In the genomic region with DNA sequence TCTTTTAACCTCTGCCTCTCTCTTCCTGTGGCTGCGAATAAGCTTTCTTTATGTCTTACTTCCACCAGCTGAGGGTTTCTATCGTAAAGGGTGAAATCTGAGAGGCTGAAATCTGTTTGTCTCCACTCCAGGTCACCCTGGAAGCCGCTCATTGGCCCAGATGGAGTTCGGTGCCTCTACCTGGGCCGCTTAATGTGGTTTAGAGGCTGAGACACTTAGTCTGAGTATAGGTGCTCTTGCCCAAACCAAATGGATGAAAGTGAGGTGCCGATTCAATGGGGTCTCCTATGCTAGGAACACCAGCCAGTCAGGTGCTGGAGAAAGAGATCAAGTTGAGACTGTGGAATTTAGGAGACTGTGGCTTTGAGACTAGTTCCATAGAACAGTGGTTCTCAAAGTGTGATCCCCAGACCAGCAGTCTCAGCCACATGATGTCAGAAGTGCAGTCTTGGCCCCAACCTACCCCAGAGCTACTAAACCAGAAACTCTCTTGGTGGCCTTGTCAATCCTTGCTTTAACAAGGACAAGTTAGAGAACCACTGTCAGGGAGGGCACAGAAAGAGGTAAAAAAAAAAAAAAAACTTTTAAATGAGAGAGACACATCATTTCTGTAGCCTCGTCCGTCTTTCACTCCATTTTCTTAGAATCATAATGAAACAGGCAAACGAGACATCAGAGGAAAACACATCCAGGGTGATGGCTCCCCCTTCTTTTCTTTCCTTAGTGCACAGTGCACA, we compare ENCODE assay signal across 1 cellular context.
A peak's percentile ranks its signal among the peaks of the same experiment; 100 is the strongest.
TF ChIP-seq lines count a peak whose summit lies in the region.

No MANE protein-coding gene starts in this region.

TF ChIP-seq in GM12878, 131 proteins besides CTCF, POLR2A, EP300 and RAD21 (continues in another document):
- TF ChIP-seq NFXL1 (IDR thresholded peaks at IDR 0.05; ENCODE audit: borderline replicate concordance), result no peak
- peak; percentile 42; the same call in 1 of the 2 replicates for TF ChIP-seq FOXM1 (IDR thresholded peaks at IDR 0.05; ENCODE audit: low read depth, low read length)
- TF ChIP-seq, protein P1, sequence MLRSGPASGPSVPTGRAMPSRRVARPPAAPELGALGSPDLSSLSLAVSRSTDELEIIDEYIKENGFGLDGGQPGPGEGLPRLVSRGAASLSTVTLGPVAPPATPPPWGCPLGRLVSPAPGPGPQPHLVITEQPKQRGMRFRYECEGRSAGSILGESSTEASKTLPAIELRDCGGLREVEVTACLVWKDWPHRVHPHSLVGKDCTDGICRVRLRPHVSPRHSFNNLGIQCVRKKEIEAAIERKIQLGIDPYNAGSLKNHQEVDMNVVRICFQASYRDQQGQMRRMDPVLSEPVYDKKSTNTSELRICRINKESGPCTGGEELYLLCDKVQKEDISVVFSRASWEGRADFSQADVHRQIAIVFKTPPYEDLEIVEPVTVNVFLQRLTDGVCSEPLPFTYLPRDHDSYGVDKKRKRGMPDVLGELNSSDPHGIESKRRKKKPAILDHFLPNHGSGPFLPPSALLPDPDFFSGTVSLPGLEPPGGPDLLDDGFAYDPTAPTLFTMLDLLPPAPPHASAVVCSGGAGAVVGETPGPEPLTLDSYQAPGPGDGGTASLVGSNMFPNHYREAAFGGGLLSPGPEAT (IDR thresholded peaks at IDR 0.05; ENCODE audit: low read depth), result 0 out of 2 replicates have a peak, but pooled peaks have one; percentile 17
- no peak for TF ChIP-seq BRCA1 (IDR thresholded peaks at IDR 0.05; ENCODE audit: low read depth, low read length)
- TF ChIP-seq NFYA (IDR thresholded peaks at IDR 0.05; ENCODE audit: borderline replicate concordance, low read depth, low read length), result no peak
- TF ChIP-seq SMC3 (IDR thresholded peaks at IDR 0.05; ENCODE audit: borderline replicate concordance, low read length), result 0 out of 2 replicates have a peak, but pooled peaks have one; percentile 10
- TF ChIP-seq, protein P2, sequence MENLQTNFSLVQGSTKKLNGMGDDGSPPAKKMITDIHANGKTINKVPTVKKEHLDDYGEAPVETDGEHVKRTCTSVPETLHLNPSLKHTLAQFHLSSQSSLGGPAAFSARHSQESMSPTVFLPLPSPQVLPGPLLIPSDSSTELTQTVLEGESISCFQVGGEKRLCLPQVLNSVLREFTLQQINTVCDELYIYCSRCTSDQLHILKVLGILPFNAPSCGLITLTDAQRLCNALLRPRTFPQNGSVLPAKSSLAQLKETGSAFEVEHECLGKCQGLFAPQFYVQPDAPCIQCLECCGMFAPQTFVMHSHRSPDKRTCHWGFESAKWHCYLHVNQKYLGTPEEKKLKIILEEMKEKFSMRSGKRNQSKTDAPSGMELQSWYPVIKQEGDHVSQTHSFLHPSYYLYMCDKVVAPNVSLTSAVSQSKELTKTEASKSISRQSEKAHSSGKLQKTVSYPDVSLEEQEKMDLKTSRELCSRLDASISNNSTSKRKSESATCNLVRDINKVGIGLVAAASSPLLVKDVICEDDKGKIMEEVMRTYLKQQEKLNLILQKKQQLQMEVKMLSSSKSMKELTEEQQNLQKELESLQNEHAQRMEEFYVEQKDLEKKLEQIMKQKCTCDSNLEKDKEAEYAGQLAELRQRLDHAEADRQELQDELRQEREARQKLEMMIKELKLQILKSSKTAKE (IDR thresholded peaks at IDR 0.05; ENCODE audit: low read depth, poor library complexity, severe bottlenecking), result peak; percentile 22
- TF ChIP-seq, protein P3, sequence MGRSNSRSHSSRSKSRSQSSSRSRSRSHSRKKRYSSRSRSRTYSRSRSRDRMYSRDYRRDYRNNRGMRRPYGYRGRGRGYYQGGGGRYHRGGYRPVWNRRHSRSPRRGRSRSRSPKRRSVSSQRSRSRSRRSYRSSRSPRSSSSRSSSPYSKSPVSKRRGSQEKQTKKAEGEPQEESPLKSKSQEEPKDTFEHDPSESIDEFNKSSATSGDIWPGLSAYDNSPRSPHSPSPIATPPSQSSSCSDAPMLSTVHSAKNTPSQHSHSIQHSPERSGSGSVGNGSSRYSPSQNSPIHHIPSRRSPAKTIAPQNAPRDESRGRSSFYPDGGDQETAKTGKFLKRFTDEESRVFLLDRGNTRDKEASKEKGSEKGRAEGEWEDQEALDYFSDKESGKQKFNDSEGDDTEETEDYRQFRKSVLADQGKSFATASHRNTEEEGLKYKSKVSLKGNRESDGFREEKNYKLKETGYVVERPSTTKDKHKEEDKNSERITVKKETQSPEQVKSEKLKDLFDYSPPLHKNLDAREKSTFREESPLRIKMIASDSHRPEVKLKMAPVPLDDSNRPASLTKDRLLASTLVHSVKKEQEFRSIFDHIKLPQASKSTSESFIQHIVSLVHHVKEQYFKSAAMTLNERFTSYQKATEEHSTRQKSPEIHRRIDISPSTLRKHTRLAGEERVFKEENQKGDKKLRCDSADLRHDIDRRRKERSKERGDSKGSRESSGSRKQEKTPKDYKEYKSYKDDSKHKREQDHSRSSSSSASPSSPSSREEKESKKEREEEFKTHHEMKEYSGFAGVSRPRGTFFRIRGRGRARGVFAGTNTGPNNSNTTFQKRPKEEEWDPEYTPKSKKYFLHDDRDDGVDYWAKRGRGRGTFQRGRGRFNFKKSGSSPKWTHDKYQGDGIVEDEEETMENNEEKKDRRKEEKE (IDR thresholded peaks at IDR 0.05), result no peak
- TF ChIP-seq RFX5 (IDR thresholded peaks at IDR 0.05; ENCODE audit: low read depth, low read length), result no peak
- TF ChIP-seq IRF4 (IDR thresholded peaks at IDR 0.05; ENCODE audit: low read depth, low read length), result 0 out of 2 replicates have a peak, but pooled peaks have one; percentile 68
- no peak for TF ChIP-seq NR2F1 (conservative IDR thresholded peaks at IDR 0.05)
- peak; percentile 75 for TF ChIP-seq ZNF384 (IDR thresholded peaks at IDR 0.05; ENCODE audit: borderline replicate concordance, low read depth, low read length)
- TF ChIP-seq ATF7 (IDR thresholded peaks at IDR 0.05; ENCODE audit: low read depth), result peak; percentile 34; the same call in 1 of the 2 replicates
- no peak for TF ChIP-seq MEF2B (IDR thresholded peaks at IDR 0.05; ENCODE audit: partially characterized antibody, poor library complexity, severe bottlenecking)
- TF ChIP-seq NBN (IDR thresholded peaks at IDR 0.05), result no peak
- no peak for TF ChIP-seq NRF1 (conservative IDR thresholded peaks at IDR 0.05; ENCODE audit: low read depth, low read length)
- TF ChIP-seq CHD2 (IDR thresholded peaks at IDR 0.05; ENCODE audit: borderline replicate concordance, low read depth, low read length), result no peak
- TF ChIP-seq, protein P4, sequence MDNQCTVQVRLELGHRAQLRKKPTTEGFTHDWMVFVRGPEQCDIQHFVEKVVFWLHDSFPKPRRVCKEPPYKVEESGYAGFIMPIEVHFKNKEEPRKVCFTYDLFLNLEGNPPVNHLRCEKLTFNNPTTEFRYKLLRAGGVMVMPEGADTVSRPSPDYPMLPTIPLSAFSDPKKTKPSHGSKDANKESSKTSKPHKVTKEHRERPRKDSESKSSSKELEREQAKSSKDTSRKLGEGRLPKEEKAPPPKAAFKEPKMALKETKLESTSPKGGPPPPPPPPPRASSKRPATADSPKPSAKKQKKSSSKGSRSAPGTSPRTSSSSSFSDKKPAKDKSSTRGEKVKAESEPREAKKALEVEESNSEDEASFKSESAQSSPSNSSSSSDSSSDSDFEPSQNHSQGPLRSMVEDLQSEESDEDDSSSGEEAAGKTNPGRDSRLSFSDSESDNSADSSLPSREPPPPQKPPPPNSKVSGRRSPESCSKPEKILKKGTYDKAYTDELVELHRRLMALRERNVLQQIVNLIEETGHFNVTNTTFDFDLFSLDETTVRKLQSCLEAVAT (IDR thresholded peaks at IDR 0.05), result no peak
- TF ChIP-seq TAF1 (IDR thresholded peaks at IDR 0.05; ENCODE audit: borderline replicate concordance, low read depth, low read length), result no peak
- TF ChIP-seq NFIC (IDR thresholded peaks at IDR 0.05; ENCODE audit: low read depth, low read length), result peak; percentile 87
- TF ChIP-seq SREBF2 (IDR thresholded peaks at IDR 0.05; ENCODE audit: low read length), result no peak
- no peak for TF ChIP-seq POLR2AphosphoS2 (IDR thresholded peaks at IDR 0.05; ENCODE audit: low read depth, low read length)
- peak in 1 of 2 experiments; percentile 19; a peak in 1 of 4 replicates for TF ChIP-seq BHLHE40 (IDR thresholded peaks at IDR 0.05; ENCODE audit: borderline replicate concordance in 1 of 2, low read depth in 2 of 2, low read length in 1 of 2)
- TF ChIP-seq ETV6 (conservative IDR thresholded peaks at IDR 0.05 in 1 of 2, IDR thresholded peaks at IDR 0.05 in 1 of 2; ENCODE audit: borderline replicate concordance in 1 of 2, low read depth in 1 of 2), result peak in 1 of 2 experiments; percentile 94; a peak in 2 of 4 replicates
- no peak for TF ChIP-seq POLR2AphosphoS5 (IDR thresholded peaks at IDR 0.05; ENCODE audit: low read length)
- TF ChIP-seq, protein P5, sequence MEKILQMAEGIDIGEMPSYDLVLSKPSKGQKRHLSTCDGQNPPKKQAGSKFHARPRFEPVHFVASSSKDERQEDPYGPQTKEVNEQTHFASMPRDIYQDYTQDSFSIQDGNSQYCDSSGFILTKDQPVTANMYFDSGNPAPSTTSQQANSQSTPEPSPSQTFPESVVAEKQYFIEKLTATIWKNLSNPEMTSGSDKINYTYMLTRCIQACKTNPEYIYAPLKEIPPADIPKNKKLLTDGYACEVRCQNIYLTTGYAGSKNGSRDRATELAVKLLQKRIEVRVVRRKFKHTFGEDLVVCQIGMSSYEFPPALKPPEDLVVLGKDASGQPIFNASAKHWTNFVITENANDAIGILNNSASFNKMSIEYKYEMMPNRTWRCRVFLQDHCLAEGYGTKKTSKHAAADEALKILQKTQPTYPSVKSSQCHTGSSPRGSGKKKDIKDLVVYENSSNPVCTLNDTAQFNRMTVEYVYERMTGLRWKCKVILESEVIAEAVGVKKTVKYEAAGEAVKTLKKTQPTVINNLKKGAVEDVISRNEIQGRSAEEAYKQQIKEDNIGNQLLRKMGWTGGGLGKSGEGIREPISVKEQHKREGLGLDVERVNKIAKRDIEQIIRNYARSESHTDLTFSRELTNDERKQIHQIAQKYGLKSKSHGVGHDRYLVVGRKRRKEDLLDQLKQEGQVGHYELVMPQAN (conservative IDR thresholded peaks at IDR 0.05), result no peak
- TF ChIP-seq BACH1 (IDR thresholded peaks at IDR 0.05; ENCODE audit: borderline replicate concordance), result no peak
- TF ChIP-seq KLF5 (IDR thresholded peaks at IDR 0.05; ENCODE audit: partially characterized antibody), result no peak
- no peak for TF ChIP-seq SUPT20H (IDR thresholded peaks at IDR 0.05; ENCODE audit: borderline replicate concordance, control insufficient read depth, low read depth, low read length)
- TF ChIP-seq TCF12 (IDR thresholded peaks at IDR 0.05; ENCODE audit: low read depth, low read length), result no peak
- TF ChIP-seq, protein P6, sequence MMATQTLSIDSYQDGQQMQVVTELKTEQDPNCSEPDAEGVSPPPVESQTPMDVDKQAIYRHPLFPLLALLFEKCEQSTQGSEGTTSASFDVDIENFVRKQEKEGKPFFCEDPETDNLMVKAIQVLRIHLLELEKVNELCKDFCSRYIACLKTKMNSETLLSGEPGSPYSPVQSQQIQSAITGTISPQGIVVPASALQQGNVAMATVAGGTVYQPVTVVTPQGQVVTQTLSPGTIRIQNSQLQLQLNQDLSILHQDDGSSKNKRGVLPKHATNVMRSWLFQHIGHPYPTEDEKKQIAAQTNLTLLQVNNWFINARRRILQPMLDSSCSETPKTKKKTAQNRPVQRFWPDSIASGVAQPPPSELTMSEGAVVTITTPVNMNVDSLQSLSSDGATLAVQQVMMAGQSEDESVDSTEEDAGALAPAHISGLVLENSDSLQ (IDR thresholded peaks at IDR 0.05), result peak; percentile 45; the same call in 1 of the 2 replicates
- peak; percentile 39; the same call in 1 of the 2 replicates for TF ChIP-seq BCL11A (IDR thresholded peaks at IDR 0.05; ENCODE audit: low read depth, low read length)
- peak in 1 of 2 experiments; percentile 41; a peak in 2 of 4 replicates for TF ChIP-seq IKZF2 (IDR thresholded peaks at IDR 0.05)
- peak; percentile 92 for TF ChIP-seq JUNB (IDR thresholded peaks at IDR 0.05)
- no peak for TF ChIP-seq MYB (IDR thresholded peaks at IDR 0.05; ENCODE audit: borderline replicate concordance, low read depth, low read length)
- peak; percentile 64 for TF ChIP-seq MTA2 (IDR thresholded peaks at IDR 0.05; ENCODE audit: low read depth)
- peak; percentile 53 for TF ChIP-seq IKZF1 (conservative IDR thresholded peaks at IDR 0.05)
- TF ChIP-seq, protein P7, sequence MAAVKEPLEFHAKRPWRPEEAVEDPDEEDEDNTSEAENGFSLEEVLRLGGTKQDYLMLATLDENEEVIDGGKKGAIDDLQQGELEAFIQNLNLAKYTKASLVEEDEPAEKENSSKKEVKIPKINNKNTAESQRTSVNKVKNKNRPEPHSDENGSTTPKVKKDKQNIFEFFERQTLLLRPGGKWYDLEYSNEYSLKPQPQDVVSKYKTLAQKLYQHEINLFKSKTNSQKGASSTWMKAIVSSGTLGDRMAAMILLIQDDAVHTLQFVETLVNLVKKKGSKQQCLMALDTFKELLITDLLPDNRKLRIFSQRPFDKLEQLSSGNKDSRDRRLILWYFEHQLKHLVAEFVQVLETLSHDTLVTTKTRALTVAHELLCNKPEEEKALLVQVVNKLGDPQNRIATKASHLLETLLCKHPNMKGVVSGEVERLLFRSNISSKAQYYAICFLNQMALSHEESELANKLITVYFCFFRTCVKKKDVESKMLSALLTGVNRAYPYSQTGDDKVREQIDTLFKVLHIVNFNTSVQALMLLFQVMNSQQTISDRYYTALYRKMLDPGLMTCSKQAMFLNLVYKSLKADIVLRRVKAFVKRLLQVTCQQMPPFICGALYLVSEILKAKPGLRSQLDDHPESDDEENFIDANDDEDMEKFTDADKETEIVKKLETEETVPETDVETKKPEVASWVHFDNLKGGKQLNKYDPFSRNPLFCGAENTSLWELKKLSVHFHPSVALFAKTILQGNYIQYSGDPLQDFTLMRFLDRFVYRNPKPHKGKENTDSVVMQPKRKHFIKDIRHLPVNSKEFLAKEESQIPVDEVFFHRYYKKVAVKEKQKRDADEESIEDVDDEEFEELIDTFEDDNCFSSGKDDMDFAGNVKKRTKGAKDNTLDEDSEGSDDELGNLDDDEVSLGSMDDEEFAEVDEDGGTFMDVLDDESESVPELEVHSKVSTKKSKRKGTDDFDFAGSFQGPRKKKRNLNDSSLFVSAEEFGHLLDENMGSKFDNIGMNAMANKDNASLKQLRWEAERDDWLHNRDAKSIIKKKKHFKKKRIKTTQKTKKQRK (IDR thresholded peaks at IDR 0.05; ENCODE audit: low read depth, low read length), result no peak
- 0 out of 2 replicates have a peak, but pooled peaks have one; percentile 27 for TF ChIP-seq MEF2A (IDR thresholded peaks at IDR 0.05; ENCODE audit: insufficient read depth, low read depth, low read length)
- TF ChIP-seq SMAD1 (IDR thresholded peaks at IDR 0.05; ENCODE audit: low read depth, partially characterized antibody), result no peak
- TF ChIP-seq, protein P8, sequence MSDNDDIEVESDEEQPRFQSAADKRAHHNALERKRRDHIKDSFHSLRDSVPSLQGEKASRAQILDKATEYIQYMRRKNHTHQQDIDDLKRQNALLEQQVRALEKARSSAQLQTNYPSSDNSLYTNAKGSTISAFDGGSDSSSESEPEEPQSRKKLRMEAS (IDR thresholded peaks at IDR 0.05; ENCODE audit: low read depth, low read length), result no peak
- TF ChIP-seq CBFB (IDR thresholded peaks at IDR 0.05; ENCODE audit: low read depth), result peak; percentile 22; the same call in 1 of the 2 replicates
- no peak for TF ChIP-seq KDM1A (IDR thresholded peaks at IDR 0.05; ENCODE audit: borderline replicate concordance)
- TF ChIP-seq CREM (IDR thresholded peaks at IDR 0.05; ENCODE audit: low read depth), result peak; percentile 34; the same call in 1 of the 2 replicates
- TF ChIP-seq MXI1 (IDR thresholded peaks at IDR 0.05; ENCODE audit: low read depth, low read length), result no peak
- TF ChIP-seq DPF2 (IDR thresholded peaks at IDR 0.05), result no peak
- no peak for TF ChIP-seq RELA (IDR thresholded peaks at IDR 0.05; ENCODE audit: borderline replicate concordance, partially characterized antibody)
- TF ChIP-seq GABPA (IDR thresholded peaks at IDR 0.05; ENCODE audit: low read depth), result no peak; the same call in 1 of the 2 replicates
- no peak for TF ChIP-seq CHD1 (IDR thresholded peaks at IDR 0.05; ENCODE audit: low read depth, low read length)
- peak; percentile 48; the same call in 1 of the 2 replicates for TF ChIP-seq GATAD2B (conservative IDR thresholded peaks at IDR 0.05; ENCODE audit: low read depth)
